ENCODE assay signal across 2 cellular contexts in the genomic region with DNA sequence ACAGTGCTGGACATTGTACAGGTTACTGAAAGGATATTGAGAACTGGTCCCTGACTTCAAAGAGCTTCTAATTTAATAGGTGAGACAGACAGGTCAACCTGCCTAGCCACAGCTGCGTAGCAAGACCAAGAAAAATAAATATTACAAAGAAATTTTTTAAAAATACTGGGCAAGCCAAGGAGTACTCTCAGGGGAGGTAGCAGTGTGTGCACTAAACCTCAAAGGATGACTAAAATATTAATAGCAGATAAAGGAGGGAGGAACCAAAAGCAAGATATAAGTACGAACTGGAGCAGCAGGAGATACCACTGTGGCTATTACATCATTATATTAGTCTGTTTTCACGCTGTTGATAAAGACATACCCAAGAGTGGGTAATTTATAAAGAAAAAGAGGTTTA.
TF ChIP-seq lines count a peak whose summit lies in the region.

No MANE protein-coding gene starts in this region.

TF ChIP-seq in HepG2, 621 proteins besides CTCF, POLR2A, EP300 and RAD21:
- TF ChIP-seq ATF7 (IDR thresholded peaks at IDR 0.05): peak; percentile 28; the same call in 1 of the 2 replicates
- TF ChIP-seq ATF7 (CRISPR knock-in tag; IDR thresholded peaks at IDR 0.05): no peak
- no peak for TF ChIP-seq HOMEZ (CRISPR knock-in tag; IDR thresholded peaks at IDR 0.05; ENCODE audit: low read depth)
TF ChIP-seq in HepG2: peak in this region for 1.

TF ChIP-seq in K562, 482 proteins besides CTCF, POLR2A, EP300 and RAD21:
- TF ChIP-seq FOXJ2 (tag; IDR thresholded peaks at IDR 0.05) (no peak), HNRNPUL1 (IDR thresholded peaks at IDR 0.05; ENCODE audit: low read length) (no peak), GMEB1 (CRISPR knock-in tag; IDR thresholded peaks at IDR 0.05) (no peak)
- TF ChIP-seq, protein P1, sequence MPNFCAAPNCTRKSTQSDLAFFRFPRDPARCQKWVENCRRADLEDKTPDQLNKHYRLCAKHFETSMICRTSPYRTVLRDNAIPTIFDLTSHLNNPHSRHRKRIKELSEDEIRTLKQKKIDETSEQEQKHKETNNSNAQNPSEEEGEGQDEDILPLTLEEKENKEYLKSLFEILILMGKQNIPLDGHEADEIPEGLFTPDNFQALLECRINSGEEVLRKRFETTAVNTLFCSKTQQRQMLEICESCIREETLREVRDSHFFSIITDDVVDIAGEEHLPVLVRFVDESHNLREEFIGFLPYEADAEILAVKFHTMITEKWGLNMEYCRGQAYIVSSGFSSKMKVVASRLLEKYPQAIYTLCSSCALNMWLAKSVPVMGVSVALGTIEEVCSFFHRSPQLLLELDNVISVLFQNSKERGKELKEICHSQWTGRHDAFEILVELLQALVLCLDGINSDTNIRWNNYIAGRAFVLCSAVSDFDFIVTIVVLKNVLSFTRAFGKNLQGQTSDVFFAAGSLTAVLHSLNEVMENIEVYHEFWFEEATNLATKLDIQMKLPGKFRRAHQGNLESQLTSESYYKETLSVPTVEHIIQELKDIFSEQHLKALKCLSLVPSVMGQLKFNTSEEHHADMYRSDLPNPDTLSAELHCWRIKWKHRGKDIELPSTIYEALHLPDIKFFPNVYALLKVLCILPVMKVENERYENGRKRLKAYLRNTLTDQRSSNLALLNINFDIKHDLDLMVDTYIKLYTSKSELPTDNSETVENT (CRISPR knock-in tag; IDR thresholded peaks at IDR 0.05): no peak
